32 cellular contexts compared by ENCODE assay signal in genomic region chr22:42108848-42109247, GRCh38. TPM values are rescaled to one million over a fixed set of nuclear protein-coding genes. Genes with fewer than 3 reads are reported as not detected.
"Had no signal": no experiment of that assay in that cellular context is flagged by ENCODE, and none has a peak within 500 bp of the region (broad histone marks: within the 10 kb centered on the region; RNA-seq: fewer than 3 reads in every experiment).

No MANE protein-coding gene starts in this region.

- DNase-seq: head of caudate nucleus; hippocampal formation; kidney; left colon; left ventricle myocardium inferior; midbrain; mucosa of descending colon; naive thymus-derived CD4-positive, alpha-beta T cell; occipital lobe; psoas muscle; right lobe of liver; stimulated activated CD4-positive, alpha-beta T cell treated with anti-CD3 and anti-CD28 coated beads, Interleukin-1b, Interleukin-23, amount 100 ng/mL, for 48 hours; stimulated activated CD4-positive, alpha-beta T cell treated with anti-CD3 and anti-CD28 coated beads, Interleukin-2, amount 100 ng/mL, for 48 hours; stimulated activated CD4-positive, alpha-beta T cell treated with anti-CD3 and anti-CD28 coated beads, Interleukin-4, amount 100 ng/mL, for 4 hours; stimulated activated CD8-positive, alpha-beta memory T cell treated with anti-CD3 and anti-CD28 coated beads, Interleukin-4, amount 100 ng/mL, for 48 hours; stimulated activated naive CD4-positive, alpha-beta T cell treated with Interleukin-2 at 50 U/mL for 16 hours; stomach; testis; thyroid gland; transverse colon had no signal

- H3K27ac Mint-ChIP-seq: natural killer cell treated with Interleukin-12 subunit alpha and Interleukin-12 subunit beta and Interleukin-15 and Interleukin-18, amount 100 ng/mL, for 72 hours; stimulated activated memory B cell treated with anti-CD40 and anti-IgM and Interleukin-4, amounts not matched to agents 10 μg/mL and 1 μg/mL and 100 μg/mL, for 72 hours had no signal

- H3K4me3 ChIP-seq: left ventricle myocardium inferior, lung, mucosa of descending colon, psoas muscle, right atrium auricular region, right lobe of liver, smooth muscle cell, stomach, testis, thyroid gland, transverse colon, upper lobe of left lung had no signal

- H3K79me2 ChIP-seq: parathyroid adenoma had no signal

- H3K36me3 ChIP-seq: neutrophil, right lobe of liver, thyroid gland, transverse colon, upper lobe of left lung had no signal

- H3K4me1 Mint-ChIP-seq: stimulated activated memory B cell treated with anti-CD40 and anti-IgM and Interleukin-4, amounts not matched to agents 10 μg/mL and 1 μg/mL and 100 μg/mL, for 72 hours had no signal

- H3K27me3 ChIP-seq: neutrophil, right atrium auricular region, right lobe of liver, stomach, testis, thyroid gland, transverse colon, upper lobe of left lung had no signal

- FAIRE-seq: kidney had no signal

- H3K27ac ChIP-seq: left ventricle myocardium inferior, neutrophil, parathyroid adenoma, psoas muscle, right atrium auricular region, right lobe of liver, stomach, testis, thyroid gland, transverse colon, upper lobe of left lung had no signal

- H3K4me2 ChIP-seq: smooth muscle cell had no signal

- H3K4me3 Mint-ChIP-seq: naive thymus-derived CD4-positive, alpha-beta T cell; natural killer cell treated with Interleukin-12 subunit alpha and Interleukin-12 subunit beta and Interleukin-15 and Interleukin-18, amount 100 ng/mL, for 72 hours; neural crest cell; stimulated activated memory B cell treated with anti-CD40 and anti-IgM and Interleukin-4, amounts not matched to agents 10 μg/mL and 1 μg/mL and 100 μg/mL, for 72 hours had no signal

- H3K4me1 ChIP-seq: left ventricle myocardium inferior, parathyroid adenoma, psoas muscle, right atrium auricular region, stomach, testis, thyroid gland, transverse colon, upper lobe of left lung had no signal

- H3K9ac ChIP-seq: parathyroid adenoma had no signal

- H3K27me3 Mint-ChIP-seq: naive thymus-derived CD4-positive, alpha-beta T cell; natural killer cell treated with Interleukin-12 subunit alpha and Interleukin-12 subunit beta and Interleukin-15 and Interleukin-18, amount 100 ng/mL, for 72 hours; stimulated activated memory B cell treated with anti-CD40 and anti-IgM and Interleukin-4, amounts not matched to agents 10 μg/mL and 1 μg/mL and 100 μg/mL, for 72 hours had no signal

- H2AFZ ChIP-seq: parathyroid adenoma had no signal

- ATAC-seq: left colon; mucosa of descending colon; naive thymus-derived CD4-positive, alpha-beta T cell; natural killer cell treated with Interleukin-12 subunit alpha and Interleukin-12 subunit beta and Interleukin-15 and Interleukin-18, amount 100 ng/mL, for 72 hours; psoas muscle; stimulated activated memory B cell treated with anti-CD40 and anti-IgM and Interleukin-4, amounts not matched to agents 10 μg/mL and 1 μg/mL and 100 μg/mL, for 72 hours had no signal

RNA-seq across cellular contexts. Expression of gene CYP2D6, which starts 21.8 kb away (rescaled TPM):
- total RNA-seq: myocyte, right atrium auricular region, skeletal muscle tissue had no signal

RNA-seq across cellular contexts. Expression of gene PHETA2, which starts 34.8 kb away (rescaled TPM):
- total RNA-seq: osteocyte had no signal
